1 cellular context compared by ENCODE assay signal in genomic region chr6:87589693-87590416, GRCh38.
TF ChIP-seq lines count a peak whose summit lies in the region.

Gene ORC3, plus strand, starts transcription at chr6:87590135. Its CDS starts 34 bp downstream, at chr6:87590169.
Gene RARS2, minus strand, starts transcription at chr6:87589987. Its CDS starts 30 bp downstream, at chr6:87589957.

TF ChIP-seq in HepG2, 621 proteins besides CTCF, POLR2A, EP300 and RAD21 (continued from another document and continues in another):
- TF ChIP-seq GMEB2 (CRISPR knock-in tag; IDR thresholded peaks at IDR 0.05; ENCODE audit: low read depth) (peak; percentile 60; the same call in 1 of the 2 replicates), ZNF660 (CRISPR knock-in tag; IDR thresholded peaks at IDR 0.05; ENCODE audit: borderline replicate concordance, low read depth) (no peak), SETDB1 (CRISPR knock-in tag; IDR thresholded peaks at IDR 0.05; ENCODE audit: borderline replicate concordance) (no peak), JUN (CRISPR knock-in tag; IDR thresholded peaks at IDR 0.05) (no peak; the same call in 1 of the 2 replicates), ZNF225 (CRISPR knock-in tag; IDR thresholded peaks at IDR 0.05) (peak; percentile 31; the same call in 1 of the 2 replicates), ESRRA (CRISPR knock-in tag; IDR thresholded peaks at IDR 0.05; ENCODE audit: low read depth) (0 out of 2 replicates have a peak, but pooled peaks have one; percentile 26), RFX3 (CRISPR knock-in tag; IDR thresholded peaks at IDR 0.05) (no peak), ZNF512 (CRISPR knock-in tag; IDR thresholded peaks at IDR 0.05) (no peak), ISL2 (CRISPR knock-in tag; IDR thresholded peaks at IDR 0.05) (peak; percentile 74), HNRNPUL1 (IDR thresholded peaks at IDR 0.05; ENCODE audit: low read depth, low read length) (no peak), HNF4G (IDR thresholded peaks at IDR 0.05; ENCODE audit: borderline replicate concordance, low read depth, low read length) (no peak), HNF4G (CRISPR knock-in tag; IDR thresholded peaks at IDR 0.05; ENCODE audit: borderline replicate concordance, low read depth) (0 out of 2 replicates have a peak, but pooled peaks have one; percentile 38), SALL1 (CRISPR knock-in tag; IDR thresholded peaks at IDR 0.05) (peak; percentile 88), MIXL1 (CRISPR knock-in tag; IDR thresholded peaks at IDR 0.05) (peak; percentile 48; the same call in 1 of the 2 replicates), TAF15 (IDR thresholded peaks at IDR 0.05; ENCODE audit: low read depth, low read length, poor library complexity, severe bottlenecking) (no peak), TFDP2 (CRISPR knock-in tag; IDR thresholded peaks at IDR 0.05) (peak; percentile 99), MXD3 (CRISPR knock-in tag; IDR thresholded peaks at IDR 0.05) (peak; percentile 68; the same call in 1 of the 2 replicates), PATZ1 (CRISPR knock-in tag; IDR thresholded peaks at IDR 0.05) (peak; percentile 57), ZNF354B (CRISPR knock-in tag; IDR thresholded peaks at IDR 0.05) (no peak)
- TF ChIP-seq, protein P1, sequence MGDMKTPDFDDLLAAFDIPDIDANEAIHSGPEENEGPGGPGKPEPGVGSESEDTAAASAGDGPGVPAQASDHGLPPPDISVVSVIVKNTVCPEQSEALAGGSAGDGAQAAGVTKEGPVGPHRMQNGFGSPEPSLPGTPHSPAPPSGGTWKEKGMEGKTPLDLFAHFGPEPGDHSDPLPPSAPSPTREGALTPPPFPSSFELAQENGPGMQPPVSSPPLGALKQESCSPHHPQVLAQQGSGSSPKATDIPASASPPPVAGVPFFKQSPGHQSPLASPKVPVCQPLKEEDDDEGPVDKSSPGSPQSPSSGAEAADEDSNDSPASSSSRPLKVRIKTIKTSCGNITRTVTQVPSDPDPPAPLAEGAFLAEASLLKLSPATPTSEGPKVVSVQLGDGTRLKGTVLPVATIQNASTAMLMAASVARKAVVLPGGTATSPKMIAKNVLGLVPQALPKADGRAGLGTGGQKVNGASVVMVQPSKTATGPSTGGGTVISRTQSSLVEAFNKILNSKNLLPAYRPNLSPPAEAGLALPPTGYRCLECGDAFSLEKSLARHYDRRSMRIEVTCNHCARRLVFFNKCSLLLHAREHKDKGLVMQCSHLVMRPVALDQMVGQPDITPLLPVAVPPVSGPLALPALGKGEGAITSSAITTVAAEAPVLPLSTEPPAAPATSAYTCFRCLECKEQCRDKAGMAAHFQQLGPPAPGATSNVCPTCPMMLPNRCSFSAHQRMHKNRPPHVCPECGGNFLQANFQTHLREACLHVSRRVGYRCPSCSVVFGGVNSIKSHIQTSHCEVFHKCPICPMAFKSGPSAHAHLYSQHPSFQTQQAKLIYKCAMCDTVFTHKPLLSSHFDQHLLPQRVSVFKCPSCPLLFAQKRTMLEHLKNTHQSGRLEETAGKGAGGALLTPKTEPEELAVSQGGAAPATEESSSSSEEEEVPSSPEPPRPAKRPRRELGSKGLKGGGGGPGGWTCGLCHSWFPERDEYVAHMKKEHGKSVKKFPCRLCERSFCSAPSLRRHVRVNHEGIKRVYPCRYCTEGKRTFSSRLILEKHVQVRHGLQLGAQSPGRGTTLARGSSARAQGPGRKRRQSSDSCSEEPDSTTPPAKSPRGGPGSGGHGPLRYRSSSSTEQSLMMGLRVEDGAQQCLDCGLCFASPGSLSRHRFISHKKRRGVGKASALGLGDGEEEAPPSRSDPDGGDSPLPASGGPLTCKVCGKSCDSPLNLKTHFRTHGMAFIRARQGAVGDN (CRISPR knock-in tag; IDR thresholded peaks at IDR 0.05): peak; percentile 96
- TF ChIP-seq, protein P2, sequence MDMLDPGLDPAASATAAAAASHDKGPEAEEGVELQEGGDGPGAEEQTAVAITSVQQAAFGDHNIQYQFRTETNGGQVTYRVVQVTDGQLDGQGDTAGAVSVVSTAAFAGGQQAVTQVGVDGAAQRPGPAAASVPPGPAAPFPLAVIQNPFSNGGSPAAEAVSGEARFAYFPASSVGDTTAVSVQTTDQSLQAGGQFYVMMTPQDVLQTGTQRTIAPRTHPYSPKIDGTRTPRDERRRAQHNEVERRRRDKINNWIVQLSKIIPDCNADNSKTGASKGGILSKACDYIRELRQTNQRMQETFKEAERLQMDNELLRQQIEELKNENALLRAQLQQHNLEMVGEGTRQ (IDR thresholded peaks at IDR 0.05; ENCODE audit: low read depth, low read length): no peak
- TF ChIP-seq, protein P2 (CRISPR knock-in tag; IDR thresholded peaks at IDR 0.05; ENCODE audit: borderline replicate concordance): no peak
- TF ChIP-seq, protein P3, sequence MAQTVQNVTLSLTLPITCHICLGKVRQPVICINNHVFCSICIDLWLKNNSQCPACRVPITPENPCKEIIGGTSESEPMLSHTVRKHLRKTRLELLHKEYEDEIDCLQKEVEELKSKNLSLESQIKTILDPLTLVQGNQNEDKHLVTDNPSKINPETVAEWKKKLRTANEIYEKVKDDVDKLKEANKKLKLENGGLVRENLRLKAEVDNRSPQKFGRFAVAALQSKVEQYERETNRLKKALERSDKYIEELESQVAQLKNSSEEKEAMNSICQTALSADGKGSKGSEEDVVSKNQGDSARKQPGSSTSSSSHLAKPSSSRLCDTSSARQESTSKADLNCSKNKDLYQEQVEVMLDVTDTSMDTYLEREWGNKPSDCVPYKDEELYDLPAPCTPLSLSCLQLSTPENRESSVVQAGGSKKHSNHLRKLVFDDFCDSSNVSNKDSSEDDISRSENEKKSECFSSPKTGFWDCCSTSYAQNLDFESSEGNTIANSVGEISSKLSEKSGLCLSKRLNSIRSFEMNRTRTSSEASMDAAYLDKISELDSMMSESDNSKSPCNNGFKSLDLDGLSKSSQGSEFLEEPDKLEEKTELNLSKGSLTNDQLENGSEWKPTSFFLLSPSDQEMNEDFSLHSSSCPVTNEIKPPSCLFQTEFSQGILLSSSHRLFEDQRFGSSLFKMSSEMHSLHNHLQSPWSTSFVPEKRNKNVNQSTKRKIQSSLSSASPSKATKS (CRISPR knock-in tag; IDR thresholded peaks at IDR 0.05): no peak
- TF ChIP-seq, protein P4, sequence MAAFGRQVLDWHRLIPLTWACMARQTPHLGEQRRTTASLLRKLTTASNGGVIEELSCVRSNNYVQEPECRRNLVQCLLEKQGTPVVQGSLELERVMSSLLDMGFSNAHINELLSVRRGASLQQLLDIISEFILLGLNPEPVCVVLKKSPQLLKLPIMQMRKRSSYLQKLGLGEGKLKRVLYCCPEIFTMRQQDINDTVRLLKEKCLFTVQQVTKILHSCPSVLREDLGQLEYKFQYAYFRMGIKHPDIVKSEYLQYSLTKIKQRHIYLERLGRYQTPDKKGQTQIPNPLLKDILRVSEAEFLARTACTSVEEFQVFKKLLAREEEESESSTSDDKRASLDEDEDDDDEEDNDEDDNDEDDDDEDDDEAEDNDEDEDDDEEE (CRISPR knock-in tag; IDR thresholded peaks at IDR 0.05): no peak
- TF ChIP-seq, protein P5, sequence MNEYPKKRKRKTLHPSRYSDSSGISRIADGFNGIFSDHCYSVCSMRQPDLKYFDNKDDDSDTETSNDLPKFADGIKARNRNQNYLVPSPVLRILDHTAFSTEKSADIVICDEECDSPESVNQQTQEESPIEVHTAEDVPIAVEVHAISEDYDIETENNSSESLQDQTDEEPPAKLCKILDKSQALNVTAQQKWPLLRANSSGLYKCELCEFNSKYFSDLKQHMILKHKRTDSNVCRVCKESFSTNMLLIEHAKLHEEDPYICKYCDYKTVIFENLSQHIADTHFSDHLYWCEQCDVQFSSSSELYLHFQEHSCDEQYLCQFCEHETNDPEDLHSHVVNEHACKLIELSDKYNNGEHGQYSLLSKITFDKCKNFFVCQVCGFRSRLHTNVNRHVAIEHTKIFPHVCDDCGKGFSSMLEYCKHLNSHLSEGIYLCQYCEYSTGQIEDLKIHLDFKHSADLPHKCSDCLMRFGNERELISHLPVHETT (CRISPR knock-in tag; conservative IDR thresholded peaks at IDR 0.05): no peak
- TF ChIP-seq, protein P6, sequence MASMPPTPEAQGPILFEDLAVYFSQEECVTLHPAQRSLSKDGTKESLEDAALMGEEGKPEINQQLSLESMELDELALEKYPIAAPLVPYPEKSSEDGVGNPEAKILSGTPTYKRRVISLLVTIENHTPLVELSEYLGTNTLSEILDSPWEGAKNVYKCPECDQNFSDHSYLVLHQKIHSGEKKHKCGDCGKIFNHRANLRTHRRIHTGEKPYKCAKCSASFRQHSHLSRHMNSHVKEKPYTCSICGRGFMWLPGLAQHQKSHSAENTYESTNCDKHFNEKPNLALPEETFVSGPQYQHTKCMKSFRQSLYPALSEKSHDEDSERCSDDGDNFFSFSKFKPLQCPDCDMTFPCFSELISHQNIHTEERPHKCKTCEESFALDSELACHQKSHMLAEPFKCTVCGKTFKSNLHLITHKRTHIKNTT (CRISPR knock-in tag; IDR thresholded peaks at IDR 0.05): no peak
- TF ChIP-seq, protein P7, sequence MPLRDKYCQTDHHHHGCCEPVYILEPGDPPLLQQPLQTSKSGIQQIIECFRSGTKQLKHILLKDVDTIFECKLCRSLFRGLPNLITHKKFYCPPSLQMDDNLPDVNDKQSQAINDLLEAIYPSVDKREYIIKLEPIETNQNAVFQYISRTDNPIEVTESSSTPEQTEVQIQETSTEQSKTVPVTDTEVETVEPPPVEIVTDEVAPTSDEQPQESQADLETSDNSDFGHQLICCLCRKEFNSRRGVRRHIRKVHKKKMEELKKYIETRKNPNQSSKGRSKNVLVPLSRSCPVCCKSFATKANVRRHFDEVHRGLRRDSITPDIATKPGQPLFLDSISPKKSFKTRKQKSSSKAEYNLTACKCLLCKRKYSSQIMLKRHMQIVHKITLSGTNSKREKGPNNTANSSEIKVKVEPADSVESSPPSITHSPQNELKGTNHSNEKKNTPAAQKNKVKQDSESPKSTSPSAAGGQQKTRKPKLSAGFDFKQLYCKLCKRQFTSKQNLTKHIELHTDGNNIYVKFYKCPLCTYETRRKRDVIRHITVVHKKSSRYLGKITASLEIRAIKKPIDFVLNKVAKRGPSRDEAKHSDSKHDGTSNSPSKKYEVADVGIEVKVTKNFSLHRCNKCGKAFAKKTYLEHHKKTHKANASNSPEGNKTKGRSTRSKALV (CRISPR knock-in tag; IDR thresholded peaks at IDR 0.05): peak; percentile 58; the same call in 1 of the 2 replicates
- TF ChIP-seq, protein P8, sequence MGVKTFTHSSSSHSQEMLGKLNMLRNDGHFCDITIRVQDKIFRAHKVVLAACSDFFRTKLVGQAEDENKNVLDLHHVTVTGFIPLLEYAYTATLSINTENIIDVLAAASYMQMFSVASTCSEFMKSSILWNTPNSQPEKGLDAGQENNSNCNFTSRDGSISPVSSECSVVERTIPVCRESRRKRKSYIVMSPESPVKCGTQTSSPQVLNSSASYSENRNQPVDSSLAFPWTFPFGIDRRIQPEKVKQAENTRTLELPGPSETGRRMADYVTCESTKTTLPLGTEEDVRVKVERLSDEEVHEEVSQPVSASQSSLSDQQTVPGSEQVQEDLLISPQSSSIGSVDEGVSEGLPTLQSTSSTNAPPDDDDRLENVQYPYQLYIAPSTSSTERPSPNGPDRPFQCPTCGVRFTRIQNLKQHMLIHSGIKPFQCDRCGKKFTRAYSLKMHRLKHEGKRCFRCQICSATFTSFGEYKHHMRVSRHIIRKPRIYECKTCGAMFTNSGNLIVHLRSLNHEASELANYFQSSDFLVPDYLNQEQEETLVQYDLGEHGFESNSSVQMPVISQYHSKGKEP (CRISPR knock-in tag; IDR thresholded peaks at IDR 0.05): 0 out of 2 replicates have a peak, but pooled peaks have one; percentile 53
